In the genomic region with DNA sequence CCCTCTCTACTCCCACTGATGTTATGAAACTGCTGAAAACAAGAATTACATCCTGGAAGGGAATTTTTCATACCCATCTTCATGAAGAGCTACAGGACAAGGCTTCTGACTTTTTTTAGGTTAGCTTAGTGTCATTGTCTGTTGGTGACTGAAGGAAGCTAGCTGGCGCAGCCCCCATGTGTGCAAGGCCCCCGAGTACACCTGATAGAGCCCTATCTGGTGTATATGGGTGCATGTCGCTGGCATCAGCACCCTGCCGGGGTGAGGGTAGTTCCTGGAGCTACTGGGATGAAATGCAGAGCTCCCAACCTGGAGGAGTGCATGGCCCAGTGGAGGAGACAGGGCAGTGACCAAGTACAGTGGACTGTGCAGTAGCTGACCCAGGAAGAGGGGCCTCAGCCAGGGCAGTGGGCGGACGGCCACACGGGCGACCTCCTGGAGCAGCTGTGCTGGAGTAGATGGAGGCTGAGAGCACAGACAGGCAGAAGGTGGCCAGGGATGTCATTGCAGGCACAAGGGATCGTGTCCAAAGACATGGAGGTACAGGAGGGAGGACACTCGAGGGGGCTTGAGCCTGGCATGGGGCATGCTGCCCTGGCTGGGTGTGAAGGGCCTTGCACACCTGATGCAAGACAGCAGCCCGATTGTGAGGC, we compare ENCODE assay signal across 18 cellular contexts. TPM values are rescaled to one million over a fixed set of nuclear protein-coding genes. Genes with fewer than 3 reads are reported as not detected.
DNase-seq lines count a peak whose midpoint lies in the region; ATAC-seq, FAIRE-seq and TF ChIP-seq lines count a peak whose summit lies in the region.
"Had no signal": no experiment of that assay in that cellular context is flagged by ENCODE, and none has a peak within 500 bp of the region (broad histone marks: within the 10 kb centered on the region; RNA-seq: fewer than 3 reads in every experiment).

No MANE protein-coding gene starts in this region.

- H4K91ac ChIP-seq in IMR-90 (ENCODE audit: insufficient read depth, low read depth, low read length), result peak overlapping the region; percentile 59; the same call in 1 of the 2 replicates

- H3K14ac ChIP-seq in IMR-90 (replicated peaks; ENCODE audit: low read depth, low read length), result no peak overlapping the region

- peak overlapping the region; percentile 45 for H2BK120ac ChIP-seq in IMR-90 (ENCODE audit: low read depth, low read length)

- H2AK5ac ChIP-seq in IMR-90 (ENCODE audit: low read depth, low read length), result peak overlapping the region; percentile 39; the same call in 1 of the 2 replicates

- TF ChIP-seq CTCF in AG04450 (IDR thresholded peaks at IDR 0.05; ENCODE audit: low read depth, low read length) (no peak), IMR-90 (conservative IDR thresholded peaks at IDR 0.05; ENCODE audit: low read depth, low read length) (no peak), kidney (IDR thresholded peaks at IDR 0.05; ENCODE audit: borderline replicate concordance, extremely low read depth, insufficient read depth) (no peak), psoas muscle (IDR thresholded peaks at IDR 0.05) (no peak)

- WGBS in IMR-90 (ENCODE audit: extremely low coverage in 2 of 2, insufficient read length in 1 of 2), 2 experiments, result 73% methylated on average over 2 of the region's 11 CpGs; no CpG with 5 or more reads in 1 of the 2 experiments
- 66 to 86% (median 69%) methylated on average over 11 of the region's 11 CpGs for WGBS in psoas muscle, 3 donors

- TF ChIP-seq POLR2A in IMR-90 (IDR thresholded peaks at IDR 0.05; ENCODE audit: low read depth, low read length), result no peak

- no peak overlapping the region for H3K56ac ChIP-seq in IMR-90 (ENCODE audit: extremely low read depth, insufficient read depth, low read length)

- DNase-seq in AG04450 (ENCODE audit: low read depth, low spot score) (no peak), IMR-90 (no peak), kidney (peak; percentile 60), psoas muscle (peak in 1 of 2 donors; percentile 48), DMS53 (lab: John Stamatoyannopoulos, UW) (no peak)
- DNase-seq: EL, NCI-H1930, NCI-H446, SHP77, WERI-Rb-1 had no signal

- H3K18ac ChIP-seq in IMR-90 (ENCODE audit: low read depth, low read length), result no peak overlapping the region

- H4K8ac ChIP-seq in IMR-90 (ENCODE audit: low read depth in 2 of 2, low read length in 2 of 2), result no peak overlapping the region

- no peak overlapping the region for H3K27ac Mint-ChIP-seq in activated T-helper 17 cell treated with anti-CD3 and anti-CD28 coated beads, Interleukin-2, amount 50 U/mL, for 72 hours
- H3K27ac Mint-ChIP-seq: stimulated activated naive CD8-positive, alpha-beta T cell treated with anti-CD3 and anti-CD28 coated beads, Interleukin-15, Interleukin-2, amounts not matched to agents 100 ng/mL and 50 ng/mL, for 24 hours had no signal

- POLR2A ChIA-PET in AG04450 (lab: Yijun Ruan, JAX) (interaction anchor here (2.8 kb wide), 1 partner anchor 12 kb away, joined by 23 read pairs; a partner anchor contains a TSS), IMR-90 (lab: Charles Lee; ENCODE audit: unreplicated experiment) (no interaction called here)

- H3K4me3 ChIP-seq in AG04450 (ENCODE audit: low read depth, low read length) (no peak overlapping the region), IMR-90 (ENCODE audit: insufficient read depth, low read depth, low read length) (no peak overlapping the region), kidney (ENCODE audit: low read length in 2 of 2) (peak overlapping the region; percentile 26 to 64), psoas muscle (no peak overlapping the region)

- H3K9me3 ChIP-seq in AG04450 (ENCODE audit: control insufficient read depth, insufficient read depth, low read length) (no peaks in the 10 kb centered on the region), IMR-90 (ENCODE audit: control insufficient read depth, insufficient read depth, low read length) (no peaks in the 10 kb centered on the region), kidney (ENCODE audit: control insufficient read depth in 1 of 2, low read length in 2 of 2) (no peaks in the 10 kb centered on the region), psoas muscle (no peaks in the 10 kb centered on the region)

- H3K4me1 Mint-ChIP-seq in activated T-helper 17 cell treated with anti-CD3 and anti-CD28 coated beads, Interleukin-2, amount 50 U/mL, for 72 hours, result no peaks in the 10 kb centered on the region

- H3K9me3 Mint-ChIP-seq in activated T-helper 17 cell treated with anti-CD3 and anti-CD28 coated beads, Interleukin-2, amount 50 U/mL, for 72 hours, result no peaks in the 10 kb centered on the region
- H3K9me3 Mint-ChIP-seq: IgD-negative memory B cell; stimulated activated naive CD8-positive, alpha-beta T cell treated with anti-CD3 and anti-CD28 coated beads, Interleukin-15, Interleukin-2, amounts not matched to agents 100 ng/mL and 50 ng/mL, for 24 hours had no signal

- no peak overlapping the region for H2BK20ac ChIP-seq in IMR-90 (ENCODE audit: low read depth, low read length)

- H3K36me3 ChIP-seq in IMR-90 (ENCODE audit: control insufficient read depth, insufficient read depth, low read length), result no peaks in the 10 kb centered on the region
- no peaks in the 10 kb centered on the region for H3K36me3 ChIP-seq in kidney (ENCODE audit: control insufficient read depth in 1 of 2, insufficient read depth in 2 of 2, low read length in 2 of 2)
- H3K36me3 ChIP-seq in psoas muscle (ENCODE audit: insufficient read depth in 1 of 2, low read depth in 1 of 2), result no peaks in the 10 kb centered on the region
- H3K36me3 ChIP-seq: WERI-Rb-1 had no signal

- no peak for FAIRE-seq in kidney (lab: Jason Lieb, UNC)
- FAIRE-seq: endothelial cell of umbilical vein had no signal

- CTCF ChIA-PET in AG04450 (lab: Charles Lee), result interaction anchor here (0.6 to 7.9 kb wide), 7 partner anchors 10 to 338 kb away, joined by 3 to 342 read pairs (median 28); no protein-coding TSS in a partner anchor
- CTCF ChIA-PET in IMR-90 (lab: Yijun Ruan, JAX), result interaction anchor here (2.5 to 7.5 kb wide), 2 partner anchors 55 to 260 kb away, joined by 10 to 109 read pairs; no protein-coding TSS in a partner anchor

- H3K4me2 ChIP-seq in IMR-90 (ENCODE audit: low read depth, low read length), result no peak overlapping the region

- H2AK9ac ChIP-seq in IMR-90 (replicated peaks; ENCODE audit: low read depth, low read length, poor library complexity), result no peak overlapping the region

- no peak for TF ChIP-seq RAD21 in IMR-90 (IDR thresholded peaks at IDR 0.05; ENCODE audit: low read length)

- peaks cover 3% of the 10 kb centered on the region; the same call in 1 of the 2 replicates for H3K9me1 ChIP-seq in IMR-90 (ENCODE audit: insufficient read depth, low read length)

- ATAC-seq in IMR-90 (ENCODE audit: low read depth) (no peak), psoas muscle (no peak), HG02981 (IDR thresholded peaks at IDR 0.05; ENCODE audit: unreplicated experiment) (no peak), HG03460 (IDR thresholded peaks at IDR 0.05; ENCODE audit: unreplicated experiment) (no peak)
- no peak for ATAC-seq in activated T-helper 17 cell treated with anti-CD3 and anti-CD28 coated beads, Interleukin-2, amount 50 U/mL, for 72 hours (replicated peaks)
- ATAC-seq: left lobe of liver had no signal

- dilution Hi-C loops in IMR-90 (cut with HindIII; ENCODE audit: low sequenced_read_pairs, unreplicated experiment), result no loop called here

- no peak overlapping the region for H3K4me3 Mint-ChIP-seq in activated T-helper 17 cell treated with anti-CD3 and anti-CD28 coated beads, Interleukin-2, amount 50 U/mL, for 72 hours
- H3K4me3 Mint-ChIP-seq: IgD-negative memory B cell; stimulated activated naive CD8-positive, alpha-beta T cell treated with anti-CD3 and anti-CD28 coated beads, Interleukin-15, Interleukin-2, amounts not matched to agents 100 ng/mL and 50 ng/mL, for 24 hours had no signal

- in situ Hi-C loops in IMR-90 (cut with MboI; ENCODE audit: low sequenced_read_pairs), result no loop called here

- no peak overlapping the region for H3K23ac ChIP-seq in IMR-90 (ENCODE audit: low read depth, low read length)

- H3K27me3 Mint-ChIP-seq in activated T-helper 17 cell treated with anti-CD3 and anti-CD28 coated beads, Interleukin-2, amount 50 U/mL, for 72 hours, result no peaks in the 10 kb centered on the region
- H3K27me3 Mint-ChIP-seq: IgD-negative memory B cell; stimulated activated naive CD8-positive, alpha-beta T cell treated with anti-CD3 and anti-CD28 coated beads, Interleukin-15, Interleukin-2, amounts not matched to agents 100 ng/mL and 50 ng/mL, for 24 hours had no signal

- H3K4ac ChIP-seq in IMR-90 (ENCODE audit: low read depth, low read length), result 0 out of 2 replicates have a peak overlapping the region, but pooled peaks have one; percentile 46

- no peaks in the 10 kb centered on the region for H3K36me3 Mint-ChIP-seq in activated T-helper 17 cell treated with anti-CD3 and anti-CD28 coated beads, Interleukin-2, amount 50 U/mL, for 72 hours (ENCODE audit: low read depth)

- H3K27me3 ChIP-seq in AG04450 (ENCODE audit: control insufficient read depth, insufficient read depth, low read length), result no peaks in the 10 kb centered on the region
- no peaks in the 10 kb centered on the region for H3K27me3 ChIP-seq in IMR-90 (ENCODE audit: control insufficient read depth, insufficient read depth, low read length)
- no peaks in the 10 kb centered on the region for H3K27me3 ChIP-seq in psoas muscle (ENCODE audit: insufficient read depth in 3 of 3, low read length in 2 of 3)
- H3K27me3 ChIP-seq: foreskin keratinocyte had no signal

- H4K20me1 ChIP-seq in IMR-90 (ENCODE audit: insufficient read depth, low read length), result peaks cover 5% of the 10 kb centered on the region; the same call in 1 of the 2 replicates

- H3K79me1 ChIP-seq in IMR-90 (ENCODE audit: low read depth in 1 of 2, low read length in 2 of 2), result peaks cover 19 to 23% of the 10 kb centered on the region in 2 experiments; a peak in 2 of 4 replicates

- H3K4me1 ChIP-seq in IMR-90 (ENCODE audit: control insufficient read depth, insufficient read depth, low read length) (peaks cover 11% of the 10 kb centered on the region), kidney (ENCODE audit: control insufficient read depth in 1 of 2, insufficient read depth in 1 of 2, low read depth in 1 of 2, low read length in 2 of 2) (peaks cover 73 to 79% of the 10 kb centered on the region in 2 donors), psoas muscle (peaks cover 70% of the 10 kb centered on the region)

- H2BK15ac ChIP-seq in IMR-90 (ENCODE audit: low read depth, low read length), result 0 out of 3 replicates have a peak overlapping the region, but pooled peaks have one; percentile 35

- H2BK5ac ChIP-seq in IMR-90 (ENCODE audit: low read depth, low read length, poor library complexity, severe bottlenecking), result no peak overlapping the region

- intact Hi-C loops in IMR-90 (cut with micrococcal nuclease) (no loop called here), kidney (cut with DNase I) (no loop called here), psoas muscle (cut with DNase I) (no loop called here)

- peak overlapping the region; percentile 36 for H2AFZ ChIP-seq in IMR-90 (replicated peaks; ENCODE audit: low read length, poor library complexity)

- H3K9ac ChIP-seq in IMR-90 (ENCODE audit: low read depth, low read length) (no peak overlapping the region), kidney (ENCODE audit: low read length in 2 of 2) (peak overlapping the region; percentile 27 to 75)

- no peak overlapping the region for H4K5ac ChIP-seq in IMR-90 (ENCODE audit: low read depth, low read length)

- H3K27ac ChIP-seq in AG04450 (ENCODE audit: low read depth, low read length), result peak overlapping the region; percentile 11
- no peak overlapping the region for H3K27ac ChIP-seq in IMR-90 (ENCODE audit: insufficient read depth, low read length)
- H3K27ac ChIP-seq in kidney (ENCODE audit: low read depth in 2 of 2, low read length in 2 of 2), result peak overlapping the region; percentile 93 to 96
- H3K27ac ChIP-seq in psoas muscle, result peak overlapping the region; percentile 86
- H3K27ac ChIP-seq: WERI-Rb-1 had no signal

- BruUV-seq in IMR-90 (replicated peaks; lab: Mats Ljungman, UMichigan), result no TSS peak

RNA-seq across cellular contexts. Expression of a gene that starts 12.1 kb away (rescaled TPM):
- polyA plus RNA-seq in AG04450 (2011; rRNA removed) (12.8 and 15.3 TPM in 2 replicates), IMR-90 (2012; rRNA removed) (4.7 and 5.5 TPM in 2 replicates), kidney (ENCODE audit: insufficient read depth, low read depth, low replicate concordance) (348 TPM), psoas muscle (100 to 1,000 TPM in 2 of 3 donors, 10 to 100 TPM in 1; 61.4 to 321 (median 196) TPM)
- polyA minus RNA-seq in AG04450 (2011; rRNA and poly(A)+ RNA removed), result 10.9 and 13.4 TPM in 2 replicates
- total RNA-seq in IMR-90 (2012; rRNA removed) (4.7 and 5.4 TPM in 2 replicates), kidney (157 TPM), psoas muscle (100 to 1,000 TPM; 126 to 342 (median 215) TPM)
- polyA plus RNA-seq in IMR-90 (2012; cell fraction: cytosol; rRNA removed), result 8.4 and 12.8 TPM in 2 replicates
- 24.6 and 26.9 TPM in 2 replicates for polyA plus RNA-seq in IMR-90 (2012; cell fraction: nucleus; rRNA removed; ENCODE audit: low replicate concordance)
- total RNA-seq in activated T-helper 17 cell treated with anti-CD3 and anti-CD28 coated beads, Interleukin-2, amount 50 U/mL, for 72 hours, result 10 to 100 TPM; 18.3 to 23.7 TPM

Comparison
In these comparisons a context has a peak if more than half of its experiments do, and no peak if none do; other contexts are left out.
1. H3K4me3 ChIP-seq: peak in kidney (2 of 2); none in AG04450 (single experiment), IMR-90 (single experiment) and psoas muscle (single experiment).